8 cellular contexts compared by ENCODE assay signal in the genomic region with DNA sequence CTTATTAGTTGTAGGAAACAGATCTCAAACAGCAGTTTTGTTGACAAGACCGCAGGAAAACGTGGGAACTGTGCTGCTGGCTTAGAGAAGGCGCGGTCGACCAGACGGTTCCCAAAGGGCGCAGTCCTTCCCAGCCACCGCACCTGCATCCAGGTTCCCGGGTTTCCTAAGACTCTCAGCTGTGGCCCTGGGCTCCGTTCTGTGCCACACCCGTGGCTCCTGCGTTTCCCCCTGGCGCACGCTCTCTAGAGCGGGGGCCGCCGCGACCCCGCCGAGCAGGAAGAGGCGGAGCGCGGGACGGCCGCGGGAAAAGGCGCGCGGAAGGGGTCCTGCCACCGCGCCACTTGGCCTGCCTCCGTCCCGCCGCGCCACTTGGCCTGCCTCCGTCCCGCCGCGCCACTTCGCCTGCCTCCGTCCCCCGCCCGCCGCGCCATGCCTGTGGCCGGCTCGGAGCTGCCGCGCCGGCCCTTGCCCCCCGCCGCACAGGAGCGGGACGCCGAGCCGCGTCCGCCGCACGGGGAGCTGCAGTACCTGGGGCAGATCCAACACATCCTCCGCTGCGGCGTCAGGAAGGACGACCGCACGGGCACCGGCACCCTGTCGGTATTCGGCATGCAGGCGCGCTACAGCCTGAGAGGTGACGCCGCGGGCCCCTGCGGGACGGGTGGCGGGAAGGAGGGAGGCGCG. TPM values are rescaled to one million over a fixed set of nuclear protein-coding genes. Genes with fewer than 3 reads are reported as not detected.
DNase-seq lines count a peak whose midpoint lies in the region; ATAC-seq lines count a peak whose summit lies in the region.

TYMS (plus strand) TSS at position 343 of the 687 bp plus-strand sequence; CDS start at position 433, 90 bp downstream.

- peaks cover 5% of the 10 kb centered on the region for H3K9me3 Mint-ChIP-seq in central memory CD8-positive, alpha-beta T cell

- peak within 1 kb of the TSS; percentile 76 for H3K4me3 Mint-ChIP-seq in central memory CD8-positive, alpha-beta T cell

- peak within 1 kb of the TSS; percentile 77 for H3K27ac ChIP-seq in layer of hippocampus (ENCODE audit: low read depth, low read length)

- H3K27me3 Mint-ChIP-seq in central memory CD8-positive, alpha-beta T cell, result peaks cover 56% of the 10 kb centered on the region

- intact Hi-C loops in T-helper 1 cell treated with Interleukin-12 subunit alpha and Interleukin-12 subunit beta and Interleukin-4 antibody, amounts not matched to agents 30 ng/mL and 1 ng/mL, for 36 hours (cut with micrococcal nuclease), result loop anchor here (1.0 kb wide), 2 partner anchors 33 to 390 kb away; no protein-coding TSS in a partner anchor

- peaks cover 12% of the 10 kb centered on the region for H3K4me1 Mint-ChIP-seq in central memory CD8-positive, alpha-beta T cell

- peaks cover 4% of the 10 kb centered on the region for H3K36me3 Mint-ChIP-seq in central memory CD8-positive, alpha-beta T cell (ENCODE audit: insufficient read depth)

- ATAC-seq in GM18858 (IDR thresholded peaks at IDR 0.05; ENCODE audit: unreplicated experiment) (peak; percentile 32), HG03039 (IDR thresholded peaks at IDR 0.05; ENCODE audit: unreplicated experiment) (peak; percentile 42)
- ATAC-seq in central memory CD8-positive, alpha-beta T cell (replicated peaks; ENCODE audit: extremely low read depth, poor library complexity, severe bottlenecking), result peak; percentile 54

- H3K27me3 ChIP-seq in layer of hippocampus (ENCODE audit: control insufficient read depth, insufficient read depth, low read length), result no peaks in the 10 kb centered on the region

- DNase-seq in AG20443 (ENCODE audit: low spot score) (peak; percentile 70), NCI-H1694 treated with DMSO at 0.1 percent for 48 hours (lab: John Stamatoyannopoulos, UW) (peak; percentile 82)
- DNase-seq in central memory CD8-positive, alpha-beta T cell (ENCODE audit: low spot score in 2 of 2), result no peak
- peak; percentile 19 for DNase-seq in stimulated activated CD8-positive, alpha-beta memory T cell treated with anti-CD3 and anti-CD28 coated beads, Interleukin-15, amount 100 ng/mL, for 24 hours (ENCODE audit: low read depth)

- no peak within 1 kb of the TSS for H3K27ac Mint-ChIP-seq in central memory CD8-positive, alpha-beta T cell (ENCODE audit: low read depth)

RNA-seq across cellular contexts. Expression of gene TYMS, which starts in this region (rescaled TPM):
- total RNA-seq in T-helper 1 cell treated with Interleukin-12 subunit alpha and Interleukin-12 subunit beta and Interleukin-4 antibody, amounts not matched to agents 30 ng/mL and 1 ng/mL, for 36 hours, result 213 and 224 TPM in 2 replicates

Comparison
In these comparisons a context has a peak if more than half of its experiments do, and no peak if none do; other contexts are left out.
1. DNase-seq: peak in AG20443 (single experiment), NCI-H1694 treated with DMSO at 0.1 percent for 48 hours (single experiment) and stimulated activated CD8-positive, alpha-beta memory T cell treated with anti-CD3 and anti-CD28 coated beads, Interleukin-15, amount 100 ng/mL, for 24 hours (single experiment); none in central memory CD8-positive, alpha-beta T cell (0 of 2).
2. Peak in every context shown above with its lines, with median percentiles within 50 percentile points of each other: ATAC-seq.